ENCODE assay signal across 8 cellular contexts in genomic region chr16:53100131-53100748, GRCh38. TPM values are rescaled to one million over a fixed set of nuclear protein-coding genes. Genes with fewer than 3 reads are reported as not detected.
DNase-seq lines count a peak whose midpoint lies in the region; ATAC-seq and TF ChIP-seq lines count a peak whose summit lies in the region.

No MANE protein-coding gene starts in this region.

- TF ChIP-seq CTCF in right lobe of liver (IDR thresholded peaks at IDR 0.05) = no peak
- TF ChIP-seq CTCF in tibial nerve (IDR thresholded peaks at IDR 0.05) = no peak
- TF ChIP-seq CTCF in omental fat pad (IDR thresholded peaks at IDR 0.05) = no peak

- H3K4me3 ChIP-seq in right lobe of liver = peak overlapping the region in 2 of 3 donors; percentile 47 to 51
- H3K4me3 ChIP-seq in tibial nerve = peak overlapping the region; percentile 12 to 57 (median 53)

- H3K4me1 ChIP-seq in right lobe of liver (peaks cover 0 to 26% (median 12%) of the 10 kb centered on the region in 4 donors), tibial nerve (peaks cover 0 to 67% (median 36%) of the 10 kb centered on the region in 4 donors)

- no peaks in the 10 kb centered on the region for H3K9me3 Mint-ChIP-seq in activated T-cell treated with anti-CD3 and anti-CD28 coated beads, Interleukin-2, amount 50 U/mL, for 24 hours

- DNase-seq in activated T-cell treated with anti-CD3 and anti-CD28 coated beads, Interleukin-2, amount 50 U/mL, for 24 hours = no peak
- DNase-seq in activated T-cell treated with anti-CD3 and anti-CD28 coated beads, Interleukin-2, amount 50 U/mL, for 1 hour = no peak
- no peak for DNase-seq in right lobe of liver
- DNase-seq in tibial nerve (ENCODE audit: low spot score in 2 of 2) = no peak
- DNase-seq in omental fat pad (ENCODE audit: low spot score) = no peak
- DNase-seq in SW480 (ENCODE audit: low spot score) = no peak
- no peak for DNase-seq in nucleus accumbens (lab: John Stamatoyannopoulos, UW)

- no peak for ATAC-seq in right lobe of liver
- ATAC-seq in omental fat pad (ENCODE audit: low FRiP score) = no peak

- peak overlapping the region; percentile 86 for H3K27ac Mint-ChIP-seq in activated T-cell treated with anti-CD3 and anti-CD28 coated beads, Interleukin-2, amount 50 U/mL, for 24 hours

- H3K27ac ChIP-seq in angular gyrus (ENCODE audit: low read depth, low read length) (peak overlapping the region; percentile 91), right lobe of liver (peak overlapping the region; percentile 77 to 93 (median 83)), tibial nerve (peak overlapping the region; percentile 71 to 96 (median 92))

- peak overlapping the region; percentile 65 for H3K4me3 Mint-ChIP-seq in activated T-cell treated with anti-CD3 and anti-CD28 coated beads, Interleukin-2, amount 50 U/mL, for 24 hours

- no peak for TF ChIP-seq POLR2A in right lobe of liver (IDR thresholded peaks at IDR 0.05)
- TF ChIP-seq POLR2A in tibial nerve (IDR thresholded peaks at IDR 0.05) = no peak

- no peaks in the 10 kb centered on the region for H3K27me3 ChIP-seq in right lobe of liver
- no peaks in the 10 kb centered on the region for H3K27me3 ChIP-seq in tibial nerve

- H3K4me1 Mint-ChIP-seq in activated T-cell treated with anti-CD3 and anti-CD28 coated beads, Interleukin-2, amount 50 U/mL, for 24 hours (ENCODE audit: low read depth) = peaks cover 25% of the 10 kb centered on the region

- intact Hi-C loops in right lobe of liver (cut with DNase I) = no loop called here

- no peaks in the 10 kb centered on the region for H3K36me3 Mint-ChIP-seq in activated T-cell treated with anti-CD3 and anti-CD28 coated beads, Interleukin-2, amount 50 U/mL, for 24 hours (ENCODE audit: low read depth)

- H3K36me3 ChIP-seq in right lobe of liver = no peaks in the 10 kb centered on the region
- no peaks in the 10 kb centered on the region for H3K36me3 ChIP-seq in tibial nerve

- 56% methylated on average over 8 of the region's 9 CpGs for WGBS in right lobe of liver (ENCODE audit: insufficient coverage, low coverage, low lambda C conversion rate, missing lambda C conversion rate)
- 50 to 55% methylated on average over 9 of the region's 9 CpGs for WGBS in tibial nerve, 2 donors

- H3K9me3 ChIP-seq in right lobe of liver = no peaks in the 10 kb centered on the region
- no peaks in the 10 kb centered on the region for H3K9me3 ChIP-seq in tibial nerve

- no peaks in the 10 kb centered on the region for H3K27me3 Mint-ChIP-seq in activated T-cell treated with anti-CD3 and anti-CD28 coated beads, Interleukin-2, amount 50 U/mL, for 24 hours

- TF ChIP-seq EP300 in tibial nerve (IDR thresholded peaks at IDR 0.05) = no peak

RNA-seq across cellular contexts. Expression of gene CHD9, which starts 45.4 kb away (rescaled TPM):
- total RNA-seq in right lobe of liver = 10 to 100 TPM; 19.8 to 44.3 (median 30.2) TPM
- total RNA-seq in tibial nerve = 100 to 1,000 TPM in 1 of 4 donors, 10 to 100 TPM in 3; 82.2 to 114 (median 91.3) TPM
- 100 to 1,000 TPM in 2 of 4 donors, 10 to 100 TPM in 2; 59.0 to 210 (median 80.4) TPM for total RNA-seq in omental fat pad

RNA-seq across cellular contexts. Expression of gene CHD9NB, which starts 47.5 kb away (rescaled TPM):
- total RNA-seq in right lobe of liver = under 1 TPM in 4 of 6 experiments, not detected in 2; 0.25 to 0.59 (median 0.39) TPM
- total RNA-seq in tibial nerve = 10 to 100 TPM in 2 of 4 donors, 1 to 10 TPM in 2; 5.1 to 16.4 (median 9.3) TPM
- total RNA-seq in omental fat pad = 1 to 10 TPM in 1 of 4 donors, under 1 TPM in 3; 0.48 to 5.5 (median 0.86) TPM
